Comparison of ENCODE assay signal across 28 cellular contexts in the genomic region with DNA sequence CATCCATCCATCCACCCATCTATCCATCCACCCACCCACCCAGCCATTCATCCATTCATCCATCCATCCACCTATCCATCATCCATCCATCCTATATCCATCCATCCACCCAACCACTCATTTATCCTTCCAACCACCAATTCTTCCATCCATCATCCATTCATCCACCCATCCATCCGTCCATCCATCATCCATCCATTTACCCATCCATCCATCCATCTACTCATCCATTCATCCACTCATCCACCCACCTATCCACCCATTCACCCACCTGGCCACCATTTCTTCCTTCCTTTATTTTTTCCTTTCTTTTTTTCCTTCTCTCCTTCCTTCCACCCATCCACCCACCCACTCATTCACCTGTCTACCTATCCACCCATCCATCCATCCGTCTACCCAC. TPM values are rescaled to one million over a fixed set of nuclear protein-coding genes. Genes with fewer than 3 reads are reported as not detected.
"Had no signal": no experiment of that assay in that cellular context is flagged by ENCODE, and none has a peak within 500 bp of the region (broad histone marks: within the 10 kb centered on the region; RNA-seq: fewer than 3 reads in every experiment).

No MANE protein-coding gene starts in this region.

- H3K36me3 Mint-ChIP-seq: immature natural killer cell; neural progenitor cell; stimulated activated effector memory CD8-positive, alpha-beta T cell treated with anti-CD3 and anti-CD28 coated beads, Interleukin-12 subunit alpha, Interleukin-12 subunit beta, amount 100 ng/mL, for 72 hours; type B pancreatic cell had no signal

- H2AFZ ChIP-seq: neural progenitor cell had no signal

- H3K4me1 ChIP-seq: left lung, lower lobe of right lung, neural progenitor cell, pancreas, prostate gland, suprapubic skin, tibial artery, uterus had no signal

- H3K9me3 Mint-ChIP-seq: immature natural killer cell; stimulated activated naive CD8-positive, alpha-beta T cell treated with anti-CD3 and anti-CD28 coated beads, Interleukin-15, Interleukin-2, amounts not matched to agents 100 ng/mL and 50 ng/mL, for 24 hours; type B pancreatic cell had no signal

- H3K27ac Mint-ChIP-seq: immature natural killer cell; naive thymus-derived CD8-positive, alpha-beta T cell; nephron progenitor cell; stimulated activated effector memory CD8-positive, alpha-beta T cell treated with anti-CD3 and anti-CD28 coated beads, Interleukin-12 subunit alpha, Interleukin-12 subunit beta, amount 100 ng/mL, for 72 hours; stimulated activated naive CD8-positive, alpha-beta T cell treated with anti-CD3 and anti-CD28 coated beads, Interleukin-15, Interleukin-2, amounts not matched to agents 100 ng/mL and 50 ng/mL, for 24 hours; type B pancreatic cell had no signal

- FAIRE-seq: islet of Langerhans, kidney, pancreas, small intestine had no signal

- H3K27ac ChIP-seq: left lung, lower lobe of right lung, neural progenitor cell, pancreas, prostate gland, spleen, suprapubic skin, thoracic aorta, tibial artery, uterus had no signal

- H3K36me3 ChIP-seq: neural progenitor cell, pancreas, prostate gland, suprapubic skin, thoracic aorta, tibial artery, uterus had no signal

- H3K27me3 ChIP-seq: left lung, neural progenitor cell, pancreas, suprapubic skin, tibial artery, uterus had no signal

- H3K4me3 ChIP-seq: left lung, lower lobe of right lung, neural progenitor cell, pancreas, prostate gland, spleen, suprapubic skin, thoracic aorta, tibial artery, uterus had no signal

- H3K27me3 Mint-ChIP-seq: stimulated activated naive CD8-positive, alpha-beta T cell treated with anti-CD3 and anti-CD28 coated beads, Interleukin-15, Interleukin-2, amounts not matched to agents 100 ng/mL and 50 ng/mL, for 24 hours; type B pancreatic cell had no signal

- DNase-seq: hypothalamus; immature natural killer cell; left colon; mammary epithelial cell; mesenchymal stem cell; nephron progenitor cell; retina; small intestine; stimulated activated CD4-positive, alpha-beta T cell treated with anti-CD3 and anti-CD28 coated beads, Interleukin-4, amount 100 ng/mL, for 24 hours; stimulated activated naive CD4-positive, alpha-beta T cell had no signal

- H3K9me3 ChIP-seq: left lung, lower lobe of right lung, pancreas, prostate gland, suprapubic skin, thoracic aorta, tibial artery, uterus had no signal

- H3K4me3 Mint-ChIP-seq: immature natural killer cell; naive thymus-derived CD8-positive, alpha-beta T cell; nephron progenitor cell; neural progenitor cell; stimulated activated effector memory CD8-positive, alpha-beta T cell treated with anti-CD3 and anti-CD28 coated beads, Interleukin-12 subunit alpha, Interleukin-12 subunit beta, amount 100 ng/mL, for 72 hours; stimulated activated naive CD8-positive, alpha-beta T cell treated with anti-CD3 and anti-CD28 coated beads, Interleukin-15, Interleukin-2, amounts not matched to agents 100 ng/mL and 50 ng/mL, for 24 hours; type B pancreatic cell had no signal

- H3K4me1 Mint-ChIP-seq: immature natural killer cell; nephron progenitor cell; neural progenitor cell; stimulated activated effector memory CD8-positive, alpha-beta T cell treated with anti-CD3 and anti-CD28 coated beads, Interleukin-12 subunit alpha, Interleukin-12 subunit beta, amount 100 ng/mL, for 72 hours had no signal

- H3K9ac ChIP-seq: neural progenitor cell had no signal

- H3K4me2 ChIP-seq: neural progenitor cell had no signal

- ATAC-seq: left colon; left lung; lower lobe of right lung; naive thymus-derived CD8-positive, alpha-beta T cell; pancreas; right cardiac atrium; sciatic nerve; stimulated activated effector memory CD8-positive, alpha-beta T cell treated with anti-CD3 and anti-CD28 coated beads, Interleukin-12 subunit alpha, Interleukin-12 subunit beta, amount 100 ng/mL, for 72 hours had no signal

RNA-seq across cellular contexts. Expression of gene HTRA3, which starts 25.2 kb away (rescaled TPM):
- total RNA-seq: naive thymus-derived CD8-positive, alpha-beta T cell had no signal
- polyA plus RNA-seq: immature natural killer cell; mammary epithelial cell; naive thymus-derived CD8-positive, alpha-beta T cell had no signal
